In the genomic region with DNA sequence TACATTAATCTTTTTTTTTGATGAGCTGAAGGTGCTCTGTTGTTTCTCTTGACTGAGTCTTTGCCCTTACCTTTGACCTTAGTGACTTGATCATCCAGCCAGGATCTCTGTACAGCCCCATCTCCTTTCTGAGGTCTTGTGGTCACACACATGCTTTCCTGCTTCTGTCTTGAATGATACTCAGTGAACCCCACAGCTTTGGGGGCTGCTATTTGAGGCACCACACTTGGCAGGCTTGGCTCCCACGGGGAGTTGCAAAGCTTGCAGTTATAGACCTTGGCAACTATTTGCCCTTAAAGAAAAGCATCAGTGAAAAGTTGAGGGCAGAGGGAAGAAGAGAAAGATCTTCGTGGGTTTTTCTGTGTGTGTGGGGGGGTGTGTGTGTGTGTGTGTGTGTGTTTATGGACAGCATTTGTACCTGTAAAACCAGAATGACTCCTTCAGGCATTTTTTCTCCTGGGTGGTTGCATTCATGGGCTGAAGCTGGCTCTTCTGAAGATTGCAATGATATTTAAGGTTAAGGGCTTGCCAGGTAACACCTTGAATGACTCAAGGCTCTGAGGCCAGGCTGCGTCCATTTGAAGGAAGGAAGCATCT, we compare ENCODE assay signal across 8 cellular contexts.
DNase-seq lines count a peak whose midpoint lies in the region; ATAC-seq and TF ChIP-seq lines count a peak whose summit lies in the region.

No MANE protein-coding gene starts in this region.

- no peaks in the 10 kb centered on the region for H3K9me3 Mint-ChIP-seq in CD14-positive monocyte

- H3K4me1 ChIP-seq in lower lobe of right lung (no peaks in the 10 kb centered on the region), osteoblast (ENCODE audit: insufficient read depth, low read length) (no peaks in the 10 kb centered on the region)

- H3K9me3 ChIP-seq in lower lobe of right lung: no peaks in the 10 kb centered on the region
- no peaks in the 10 kb centered on the region for H3K9me3 ChIP-seq in osteoblast (ENCODE audit: low read depth, low read length)

- H3K4me2 ChIP-seq in osteoblast (ENCODE audit: insufficient read depth, low read length): no peak overlapping the region

- H3K4me1 Mint-ChIP-seq in CD14-positive monocyte: peaks cover 23% of the 10 kb centered on the region

- peak; percentile 50 for ATAC-seq in GM21390 (IDR thresholded peaks at IDR 0.05; ENCODE audit: unreplicated experiment)
- ATAC-seq in lower lobe of right lung: peak; percentile 39 to 52

- H2AFZ ChIP-seq in osteoblast (ENCODE audit: low read length): no peak overlapping the region

- H3K79me2 ChIP-seq in osteoblast (ENCODE audit: insufficient read depth, low read length): no peaks in the 10 kb centered on the region

- H4K20me1 ChIP-seq in osteoblast (ENCODE audit: insufficient read depth, low read length): peaks cover 6% of the 10 kb centered on the region

- peak; percentile 79 for DNase-seq in LNCaP clone FGC (ENCODE audit: low read depth)
- no peak for DNase-seq in lower lobe of right lung
- no peak for DNase-seq in AG20443 (ENCODE audit: low spot score)
- DNase-seq in HuH-7 (ENCODE audit: low spot score): no peak
- DNase-seq in CD14-positive monocyte (ENCODE audit: low spot score): no peak
- DNase-seq in osteoblast (ENCODE audit: insufficient read length, low spot score, missing footprints): no peak

- H3K36me3 ChIP-seq in lower lobe of right lung (no peaks in the 10 kb centered on the region), osteoblast (ENCODE audit: insufficient read depth, low read length) (no peaks in the 10 kb centered on the region)

- peaks cover 6 to 19% (median 8%) of the 10 kb centered on the region in 3 donors for H3K27me3 Mint-ChIP-seq in CD14-positive monocyte (ENCODE audit: low read depth in 3 of 3)

- H3K36me3 Mint-ChIP-seq in CD14-positive monocyte: no peaks in the 10 kb centered on the region

- H3K27ac Mint-ChIP-seq in CD14-positive monocyte: no peak overlapping the region

- H3K4me3 ChIP-seq in GM08714 (ENCODE audit: low read length) (peak overlapping the region; percentile 6; the same call in 1 of the 2 replicates), LNCaP clone FGC (ENCODE audit: low read depth, low read length) (peak overlapping the region; percentile 22; the same call in 1 of the 2 replicates), lower lobe of right lung (no peak overlapping the region), osteoblast (ENCODE audit: insufficient read depth, low read length) (no peak overlapping the region)

- H3K27ac ChIP-seq in lower lobe of right lung: peak overlapping the region; percentile 75
- no peak overlapping the region for H3K27ac ChIP-seq in osteoblast (ENCODE audit: low read depth, low read length)

- no peak overlapping the region for H3K4me3 Mint-ChIP-seq in CD14-positive monocyte

- H3K27me3 ChIP-seq in lower lobe of right lung (ENCODE audit: low read depth): no peaks in the 10 kb centered on the region
- no peaks in the 10 kb centered on the region for H3K27me3 ChIP-seq in osteoblast (ENCODE audit: insufficient read depth, low read length)

- TF ChIP-seq CTCF in LNCaP clone FGC (IDR thresholded peaks at IDR 0.05; ENCODE audit: control insufficient read depth, extremely low read depth, insufficient read depth): no peak
- TF ChIP-seq CTCF in lower lobe of right lung (IDR thresholded peaks at IDR 0.05): no peak
- TF ChIP-seq CTCF in CD14-positive monocyte (IDR thresholded peaks at IDR 0.05): no peak
- no peak for TF ChIP-seq CTCF in osteoblast (IDR thresholded peaks at IDR 0.05; ENCODE audit: extremely low read depth, low read depth, low read length)

- intact Hi-C loops in lower lobe of right lung (cut with DNase I) (no loop called here), CD14-positive monocyte (cut with micrococcal nuclease) (no loop called here)

Comparison
In these comparisons a context has a peak if more than half of its experiments do, and no peak if none do; other contexts are left out.
1. H3K4me3 ChIP-seq: peak in GM08714 (single experiment) and LNCaP clone FGC (single experiment); none in lower lobe of right lung (single experiment) and osteoblast (single experiment).